In genomic region chr6:129251669-129252376, GRCh38 we compare ENCODE assay signal across 8 cellular contexts.
DNase-seq lines count a peak whose midpoint lies in the region; ATAC-seq and TF ChIP-seq lines count a peak whose summit lies in the region.

No MANE protein-coding gene starts in this region.

- H3K27ac Mint-ChIP-seq in osteocyte (ENCODE audit: unreplicated experiment) = no peak overlapping the region

- H4K20me1 ChIP-seq in DND-41 (ENCODE audit: insufficient read depth, low read length) = no peaks in the 10 kb centered on the region

- H3K4me3 Mint-ChIP-seq in osteocyte (ENCODE audit: unreplicated experiment) = no peak overlapping the region

- no peak overlapping the region for H3K9ac ChIP-seq in DND-41 (ENCODE audit: low read depth, low read length)

- no peaks in the 10 kb centered on the region for H3K36me3 ChIP-seq in DND-41 (ENCODE audit: insufficient read depth, low read length)

- no peaks in the 10 kb centered on the region for H3K9me3 ChIP-seq in DND-41 (ENCODE audit: insufficient read depth, low read length, severe bottlenecking)

- TF ChIP-seq CTCF in DND-41 (IDR thresholded peaks at IDR 0.05; ENCODE audit: borderline replicate concordance, extremely low read depth, low read length, poor library complexity, severe bottlenecking) (peak; percentile 85), fibroblast of the aortic adventitia (IDR thresholded peaks at IDR 0.05; ENCODE audit: insufficient read depth, low read length) (peak; percentile 91), osteocyte (IDR thresholded peaks at IDR 0.05) (peak; percentile 89)

- H3K9me3 Mint-ChIP-seq in osteocyte (ENCODE audit: unreplicated experiment) = no peaks in the 10 kb centered on the region

- ATAC-seq in DND-41 (ENCODE audit: insufficient read depth, low read depth) (peak; percentile 81), GM19463 (IDR thresholded peaks at IDR 0.05; ENCODE audit: unreplicated experiment) (peak; percentile 86), HG03469 (IDR thresholded peaks at IDR 0.05; ENCODE audit: unreplicated experiment) (peak; percentile 90)

- H3K27me3 ChIP-seq in DND-41 (ENCODE audit: insufficient read depth, low read length, poor library complexity) = no peaks in the 10 kb centered on the region

- H3K27ac ChIP-seq in DND-41 (ENCODE audit: low read length) = no peak overlapping the region

- peaks cover 3% of the 10 kb centered on the region for H3K4me1 Mint-ChIP-seq in osteocyte (ENCODE audit: unreplicated experiment)

- H3K79me2 ChIP-seq in DND-41 (ENCODE audit: insufficient read depth, low read length) = no peaks in the 10 kb centered on the region

- H3K4me1 ChIP-seq in DND-41 (ENCODE audit: insufficient read depth, low read length) = no peaks in the 10 kb centered on the region

- no peak overlapping the region for H3K4me3 ChIP-seq in DND-41 (ENCODE audit: low read depth in 1 of 2, low read length in 2 of 2)
- H3K4me3 ChIP-seq in fibroblast of the aortic adventitia (ENCODE audit: low read depth, low read length) = no peak overlapping the region

- DNase-seq in DND-41 = peak; percentile 50
- DNase-seq in NOMO-1 treated with dmso at 0.1 percent for 144 hours (lab: John Stamatoyannopoulos, UW; ENCODE audit: unreplicated experiment) = peak; percentile 20
- DNase-seq in activated T-cell treated with anti-CD3 and anti-CD28 coated beads for 48 hours (ENCODE audit: low read depth) = peak; percentile 21
- DNase-seq in fibroblast of the aortic adventitia (ENCODE audit: low read depth) = peak; percentile 84
- no peak for DNase-seq in osteocyte (ENCODE audit: extremely low spot score, unreplicated experiment)
- no peak for DNase-seq in GOT3 (lab: John Stamatoyannopoulos, UW)

- H3K4me2 ChIP-seq in DND-41 (ENCODE audit: insufficient read depth, low read length) = no peak overlapping the region

- no peaks in the 10 kb centered on the region for H3K36me3 Mint-ChIP-seq in osteocyte (ENCODE audit: unreplicated experiment)

- H3K27me3 Mint-ChIP-seq in osteocyte (ENCODE audit: unreplicated experiment) = peaks cover 60% of the 10 kb centered on the region

- H2AFZ ChIP-seq in DND-41 (ENCODE audit: low read depth, low read length) = no peak overlapping the region

Comparison
In these comparisons a context has a peak if more than half of its experiments do, and no peak if none do; other contexts are left out.
1. DNase-seq: peak in DND-41 (single experiment), NOMO-1 treated with dmso at 0.1 percent for 144 hours (single experiment), activated T-cell treated with anti-CD3 and anti-CD28 coated beads for 48 hours (single experiment) and fibroblast of the aortic adventitia (single experiment); none in osteocyte (single experiment) and GOT3 (single experiment).
2. Peak in every context shown above with its lines, with median percentiles within 50 percentile points of each other: ATAC-seq and CTCF ChIP-seq.